Comparison of ENCODE assay signal across 9 cellular contexts in genomic region chr1:220732621-220733020, GRCh38. TPM values are rescaled to one million over a fixed set of nuclear protein-coding genes. Genes with fewer than 3 reads are reported as not detected.
DNase-seq lines count a peak whose midpoint lies in the region; ATAC-seq, FAIRE-seq and TF ChIP-seq lines count a peak whose summit lies in the region.
"Had no signal": no experiment of that assay in that cellular context is flagged by ENCODE, and none has a peak within 500 bp of the region (broad histone marks: within the 10 kb centered on the region; RNA-seq: fewer than 3 reads in every experiment).

No MANE protein-coding gene starts in this region.

- ATAC-seq in T-helper 17 cell (no peak), HepG2 (no peak), upper lobe of right lung (peak; percentile 62)

- peak overlapping the region; percentile 14 for H3K27ac Mint-ChIP-seq in activated T-cell treated with anti-CD3 and anti-CD28 coated beads, Interleukin-2, amount 50 U/mL, for 24 hours
- H3K27ac Mint-ChIP-seq in T-helper 17 cell = peak overlapping the region; percentile 1

- H3K4me2 ChIP-seq in HepG2 (ENCODE audit: low read depth, low read length) = peak overlapping the region; percentile 100

- no peak for FAIRE-seq in HepG2 (lab: Jason Lieb, UNC)

- no peak for TF ChIP-seq POLR2A in HepG2 (IDR thresholded peaks at IDR 0.05; ENCODE audit: insufficient read depth in 1 of 2, low read depth in 2 of 2, low read length in 2 of 2)

- POLR2A ChIA-PET in HepG2 (lab: Yijun Ruan, JAX) = interaction anchor here (1.0 to 3.4 kb wide), 6 partner anchors 16 to 54 kb away, joined by 3 to 59 read pairs (median 10); partner anchors contain the start of genes MTARC1 and MTARC2

- H3K27ac ChIP-seq in HepG2 (ENCODE audit: extremely low read length, insufficient read depth, low read length) = no peak overlapping the region
- H3K27ac ChIP-seq in upper lobe of right lung = peak overlapping the region; percentile 81

- no peak overlapping the region for H2AFZ ChIP-seq in HepG2 (ENCODE audit: low read length)

- H3K79me2 ChIP-seq in HepG2 (ENCODE audit: insufficient read depth, low read length) = no peaks in the 10 kb centered on the region

- TF ChIP-seq EP300 in HepG2 (IDR thresholded peaks at IDR 0.05; ENCODE audit: low read depth in 2 of 2, low read length in 2 of 2) = no peak
- no peak for TF ChIP-seq EP300 in HepG2 (CRISPR knock-in tag; IDR thresholded peaks at IDR 0.05; ENCODE audit: borderline replicate concordance)

- intact Hi-C loops in HepG2 (cut with micrococcal nuclease; ENCODE audit: unreplicated experiment) (loop anchor here (1.0 kb wide), 4 partner anchors 16 to 52 kb away; partner anchors contain the start of genes C1orf115 and MTARC2), upper lobe of right lung (cut with DNase I) (no loop called here)

- no peak for TF ChIP-seq RAD21 in HepG2 (CRISPR knock-in tag; IDR thresholded peaks at IDR 0.05)

- H3K27me3 ChIP-seq in HepG2 (ENCODE audit: control insufficient read depth in 1 of 2, insufficient read depth in 2 of 2, low read length in 2 of 2) = no peaks in the 10 kb centered on the region
- H3K27me3 ChIP-seq in upper lobe of right lung = no peaks in the 10 kb centered on the region

- 89% methylated on average over 7 of the region's 7 CpGs for WGBS in HepG2 (ENCODE audit: low lambda C conversion rate)

- no peaks in the 10 kb centered on the region for H3K36me3 Mint-ChIP-seq in activated T-cell treated with anti-CD3 and anti-CD28 coated beads, Interleukin-2, amount 50 U/mL, for 24 hours (ENCODE audit: low read depth)
- H3K36me3 Mint-ChIP-seq in T-helper 17 cell (ENCODE audit: low read depth) = peaks cover 3% of the 10 kb centered on the region

- no peak overlapping the region for H3K4me3 ChIP-seq in HepG2 (replicated peaks in 1 of 3; ENCODE audit: insufficient read depth in 1 of 3, low read depth in 2 of 3, low read length in 3 of 3)
- H3K4me3 ChIP-seq in upper lobe of right lung = peak overlapping the region; percentile 37

- peaks cover 10% of the 10 kb centered on the region for H3K4me1 Mint-ChIP-seq in activated T-cell treated with anti-CD3 and anti-CD28 coated beads, Interleukin-2, amount 50 U/mL, for 24 hours (ENCODE audit: low read depth)
- peaks cover 23% of the 10 kb centered on the region for H3K4me1 Mint-ChIP-seq in T-helper 17 cell

- no peaks in the 10 kb centered on the region for H3K9me3 ChIP-seq in T-helper 17 cell (ENCODE audit: control insufficient read depth, low read length, poor library complexity, severe bottlenecking)
- H3K9me3 ChIP-seq in HepG2 (ENCODE audit: low read length) = no peaks in the 10 kb centered on the region
- H3K9me3 ChIP-seq in upper lobe of right lung = no peaks in the 10 kb centered on the region

- no peak overlapping the region for H3K4me3 Mint-ChIP-seq in activated T-cell treated with anti-CD3 and anti-CD28 coated beads, Interleukin-2, amount 50 U/mL, for 24 hours
- peak overlapping the region; percentile 33 for H3K4me3 Mint-ChIP-seq in T-helper 17 cell

- H3K4me1 ChIP-seq in HepG2 (ENCODE audit: insufficient read depth, low read length) = peaks cover 31% of the 10 kb centered on the region
- H3K4me1 ChIP-seq in upper lobe of right lung = peaks cover 14% of the 10 kb centered on the region

- no peaks in the 10 kb centered on the region for H4K20me1 ChIP-seq in HepG2 (ENCODE audit: insufficient read depth, low read length)

- TF ChIP-seq CTCF in HepG2 (CRISPR knock-in tag; IDR thresholded peaks at IDR 0.05) (no peak), upper lobe of right lung (IDR thresholded peaks at IDR 0.05) (no peak)

- in situ Hi-C loops in HepG2 (cut with HindIII; ENCODE audit: extremely low pct_ligation_motif_present, low pct_unique_long_range_greater_than_20kb) = loop anchor here (5.0 kb wide), 1 partner anchor 35 kb away; no protein-coding TSS in a partner anchor

- no peak for DNase-seq in activated T-cell treated with anti-CD3 and anti-CD28 coated beads, Interleukin-2, amount 50 U/mL, for 24 hours
- DNase-seq in activated T-cell treated with anti-CD3 and anti-CD28 coated beads for 4 hours = no peak
- DNase-seq in T-helper 17 cell = no peak
- DNase-seq in HepG2 (ENCODE audit: low spot score) = no peak
- no peak for DNase-seq in upper lobe of right lung
- no peak for DNase-seq in amniotic stem cell (lab: John Stamatoyannopoulos, UW)
- DNase-seq in SK-N-DZ (ENCODE audit: low spot score) = no peak
- DNase-seq in NCI-H510A treated with DMSO at 0.1 percent for 48 hours (lab: John Stamatoyannopoulos, UW) = no peak

- CTCF ChIA-PET in HepG2 (lab: Yijun Ruan, JAX; ENCODE audit: low intra/inter-chr PET ratio, low total read pairs) = interaction anchor here (1.6 to 3.0 kb wide), 4 partner anchors 15 to 52 kb away, joined by 5 to 33 read pairs (median 15); partner anchors contain the start of genes C1orf115 and MTARC2

- BruUV-seq in HepG2 (replicated peaks; lab: Mats Ljungman, UMichigan) = no TSS peak

- no peaks in the 10 kb centered on the region for H3K9me3 Mint-ChIP-seq in activated T-cell treated with anti-CD3 and anti-CD28 coated beads, Interleukin-2, amount 50 U/mL, for 24 hours

- no peaks in the 10 kb centered on the region for H3K27me3 Mint-ChIP-seq in activated T-cell treated with anti-CD3 and anti-CD28 coated beads, Interleukin-2, amount 50 U/mL, for 24 hours
- H3K27me3 Mint-ChIP-seq in T-helper 17 cell = peaks cover 4% of the 10 kb centered on the region

- no peak overlapping the region for H3K9ac ChIP-seq in HepG2 (ENCODE audit: insufficient read depth, low read depth, low read length)

- H3K36me3 ChIP-seq in HepG2 (replicated peaks in 1 of 2; ENCODE audit: control insufficient read depth in 1 of 2, insufficient read depth in 2 of 2, low read length in 2 of 2) (no peaks in the 10 kb centered on the region), upper lobe of right lung (no peaks in the 10 kb centered on the region)

RNA-seq across cellular contexts. Expression of gene MTARC2, which starts 15.5 kb away (rescaled TPM):
- total RNA-seq in T-helper 17 cell (under 1 TPM in 1 of 2 donors, not detected in 1; 0.72 TPM), HepG2 (2016; rRNA removed; fragmentation: Illumina TruSeq; extraction: Trizol) (4.7 and 10.1 TPM in 2 replicates), upper lobe of right lung (58.6 TPM)
- total RNA-seq in HepG2 (2016; cell fraction: cytosol; rRNA removed; fragmentation: Illumina TruSeq; extraction: Trizol; ENCODE audit: low read depth) = 3.8 and 5.3 TPM in 2 replicates
- total RNA-seq in HepG2 (2016; cell fraction: insoluble cytoplasmic fraction; rRNA removed; fragmentation: Illumina TruSeq; extraction: Trizol) = 5.8 and 12.4 TPM in 2 replicates
- 3.3 and 3.6 TPM in 2 replicates for total RNA-seq in HepG2 (2016; cell fraction: membrane; rRNA removed; fragmentation: Illumina TruSeq; extraction: Trizol)
- 12.5 and 15.1 TPM in 2 replicates for total RNA-seq in HepG2 (2016; cell fraction: nucleus; rRNA removed; fragmentation: Illumina TruSeq; extraction: Trizol)
- 8.5 and 13.6 TPM in 2 replicates for polyA plus RNA-seq in HepG2 (2011; rRNA removed)
- 4.1 and 4.6 TPM in 2 replicates for polyA plus RNA-seq in HepG2 (2011; cell fraction: cytosol; rRNA removed)
- 31.2 and 40.2 TPM in 2 replicates for polyA plus RNA-seq in HepG2 (2011; cell fraction: nucleus; rRNA removed)
- 7.1 and 10.6 TPM in 2 replicates for polyA plus RNA-seq in HepG2 (2012)
- polyA plus RNA-seq in HepG2 (2016; cell fraction: cytosol; fragmentation: Illumina TruSeq; extraction: Trizol; ENCODE audit: low read depth) = 0.75 and 1.5 TPM in 2 replicates
- polyA plus RNA-seq in HepG2 (2016; cell fraction: insoluble cytoplasmic fraction; fragmentation: Illumina TruSeq; extraction: Trizol; ENCODE audit: low read depth) = 5.2 and 6.9 TPM in 2 replicates
- polyA plus RNA-seq in HepG2 (2016; cell fraction: membrane; fragmentation: Illumina TruSeq; extraction: Trizol; ENCODE audit: low read depth) = 1.3 and 2.5 TPM in 2 replicates
- polyA plus RNA-seq in HepG2 (2016; cell fraction: nucleus; fragmentation: Illumina TruSeq; extraction: Trizol; ENCODE audit: insufficient read depth, low read depth) = 31.0 and 32.3 TPM in 2 replicates
- 11.1 and 13.8 TPM in 2 replicates for polyA minus RNA-seq in HepG2 (2011; rRNA and poly(A)+ RNA removed; ENCODE audit: low replicate concordance)
- 4.9 and 5.2 TPM in 2 replicates for polyA minus RNA-seq in HepG2 (2011; cell fraction: cytosol; rRNA and poly(A)+ RNA removed)
- polyA minus RNA-seq in HepG2 (2011; cell fraction: nucleus; rRNA and poly(A)+ RNA removed) = 15.8 and 19.9 TPM in 2 replicates
- polyA plus RNA-seq in SK-N-DZ (2014; cell fraction: cytosol; rRNA removed) = not detected in 2 replicates
- not detected in 2 replicates for polyA plus RNA-seq in SK-N-DZ (2014; cell fraction: nucleus; rRNA removed)
- polyA plus RNA-seq: neural cell had no signal

RNA-seq across cellular contexts. Expression of gene C1orf115, which starts 42.5 kb away (rescaled TPM):
- total RNA-seq in T-helper 17 cell (1 to 10 TPM in 1 of 2 donors, under 1 TPM in 1; 0.50 to 2.1 TPM), HepG2 (2016; rRNA removed; fragmentation: Illumina TruSeq; extraction: Trizol) (85.9 and 86.7 TPM in 2 replicates), upper lobe of right lung (35.3 TPM)
- total RNA-seq in HepG2 (2016; cell fraction: cytosol; rRNA removed; fragmentation: Illumina TruSeq; extraction: Trizol; ENCODE audit: low read depth) = 13.1 and 13.7 TPM in 2 replicates
- 83.6 and 85.7 TPM in 2 replicates for total RNA-seq in HepG2 (2016; cell fraction: insoluble cytoplasmic fraction; rRNA removed; fragmentation: Illumina TruSeq; extraction: Trizol)
- total RNA-seq in HepG2 (2016; cell fraction: membrane; rRNA removed; fragmentation: Illumina TruSeq; extraction: Trizol) = 59.6 and 65.3 TPM in 2 replicates
- 36.7 and 42.7 TPM in 2 replicates for total RNA-seq in HepG2 (2016; cell fraction: nucleus; rRNA removed; fragmentation: Illumina TruSeq; extraction: Trizol)
- 25.2 and 30.9 TPM in 2 replicates for polyA plus RNA-seq in HepG2 (2011; rRNA removed)
- polyA plus RNA-seq in HepG2 (2011; cell fraction: cytosol; rRNA removed) = 27.9 and 36.1 TPM in 2 replicates
- polyA plus RNA-seq in HepG2 (2011; cell fraction: nucleus; rRNA removed) = 10.3 and 15.5 TPM in 2 replicates
- polyA plus RNA-seq in HepG2 (2012) = 25.0 and 26.1 TPM in 2 replicates
- 8.3 and 8.7 TPM in 2 replicates for polyA plus RNA-seq in HepG2 (2016; cell fraction: cytosol; fragmentation: Illumina TruSeq; extraction: Trizol; ENCODE audit: low read depth)
- polyA plus RNA-seq in HepG2 (2016; cell fraction: insoluble cytoplasmic fraction; fragmentation: Illumina TruSeq; extraction: Trizol; ENCODE audit: low read depth) = 89.4 and 93.3 TPM in 2 replicates
- 38.6 and 42.0 TPM in 2 replicates for polyA plus RNA-seq in HepG2 (2016; cell fraction: membrane; fragmentation: Illumina TruSeq; extraction: Trizol; ENCODE audit: low read depth)
- polyA plus RNA-seq in HepG2 (2016; cell fraction: nucleus; fragmentation: Illumina TruSeq; extraction: Trizol; ENCODE audit: insufficient read depth, low read depth) = 58.5 and 59.9 TPM in 2 replicates
- 26.7 TPM in 1 of 2 replicates, not detected in the other for polyA minus RNA-seq in HepG2 (2011; rRNA and poly(A)+ RNA removed; ENCODE audit: low replicate concordance)
- 14.8 and 19.3 TPM in 2 replicates for polyA minus RNA-seq in HepG2 (2011; cell fraction: cytosol; rRNA and poly(A)+ RNA removed)
- 8.0 and 10.9 TPM in 2 replicates for polyA minus RNA-seq in HepG2 (2011; cell fraction: nucleus; rRNA and poly(A)+ RNA removed)
- 0.29 and 0.66 TPM in 2 replicates for polyA plus RNA-seq in SK-N-DZ (2014; cell fraction: cytosol; rRNA removed)
- polyA plus RNA-seq in SK-N-DZ (2014; cell fraction: nucleus; rRNA removed) = 0.10 and 0.11 TPM in 2 replicates

RNA-seq across cellular contexts. Expression of gene MTARC1, which starts 54.1 kb away (rescaled TPM):
- total RNA-seq in T-helper 17 cell = under 1 TPM in 1 of 2 donors, not detected in 1; 0.75 TPM
- total RNA-seq in HepG2 (2016; rRNA removed; fragmentation: Illumina TruSeq; extraction: Trizol) = 64.2 and 106 TPM in 2 replicates
- 38.0 and 39.6 TPM in 2 replicates for total RNA-seq in HepG2 (2016; cell fraction: cytosol; rRNA removed; fragmentation: Illumina TruSeq; extraction: Trizol; ENCODE audit: low read depth)
- total RNA-seq in HepG2 (2016; cell fraction: insoluble cytoplasmic fraction; rRNA removed; fragmentation: Illumina TruSeq; extraction: Trizol) = 66.5 and 107 TPM in 2 replicates
- total RNA-seq in HepG2 (2016; cell fraction: membrane; rRNA removed; fragmentation: Illumina TruSeq; extraction: Trizol) = 79.2 and 83.1 TPM in 2 replicates
- 83.0 and 88.1 TPM in 2 replicates for total RNA-seq in HepG2 (2016; cell fraction: nucleus; rRNA removed; fragmentation: Illumina TruSeq; extraction: Trizol)
- 14.5 and 19.4 TPM in 2 replicates for polyA plus RNA-seq in HepG2 (2011; rRNA removed)
- polyA plus RNA-seq in HepG2 (2011; cell fraction: cytosol; rRNA removed) = 12.9 and 14.1 TPM in 2 replicates
- 13.7 and 15.3 TPM in 2 replicates for polyA plus RNA-seq in HepG2 (2011; cell fraction: nucleus; rRNA removed)
- polyA plus RNA-seq in HepG2 (2012) = 25.7 and 31.2 TPM in 2 replicates
- polyA plus RNA-seq in HepG2 (2016; cell fraction: cytosol; fragmentation: Illumina TruSeq; extraction: Trizol; ENCODE audit: low read depth) = 34.9 and 40.2 TPM in 2 replicates
- 65.6 and 68.7 TPM in 2 replicates for polyA plus RNA-seq in HepG2 (2016; cell fraction: insoluble cytoplasmic fraction; fragmentation: Illumina TruSeq; extraction: Trizol; ENCODE audit: low read depth)
- polyA plus RNA-seq in HepG2 (2016; cell fraction: membrane; fragmentation: Illumina TruSeq; extraction: Trizol; ENCODE audit: low read depth) = 63.9 and 64.4 TPM in 2 replicates
- 147 and 150 TPM in 2 replicates for polyA plus RNA-seq in HepG2 (2016; cell fraction: nucleus; fragmentation: Illumina TruSeq; extraction: Trizol; ENCODE audit: insufficient read depth, low read depth)
- polyA minus RNA-seq in HepG2 (2011; rRNA and poly(A)+ RNA removed; ENCODE audit: low replicate concordance) = 11.9 and 104 TPM in 2 replicates
- 11.5 and 17.2 TPM in 2 replicates for polyA minus RNA-seq in HepG2 (2011; cell fraction: cytosol; rRNA and poly(A)+ RNA removed)
- polyA minus RNA-seq in HepG2 (2011; cell fraction: nucleus; rRNA and poly(A)+ RNA removed) = 12.9 and 14.5 TPM in 2 replicates
- total RNA-seq in upper lobe of right lung = 25.2 TPM
- polyA plus RNA-seq in SK-N-DZ (2014; cell fraction: cytosol; rRNA removed) = 22.1 and 22.3 TPM in 2 replicates
- polyA plus RNA-seq in SK-N-DZ (2014; cell fraction: nucleus; rRNA removed) = 26.3 and 27.9 TPM in 2 replicates

Comparison
In these comparisons a context has a peak if more than half of its experiments do, and no peak if none do; other contexts are left out.
1. RNA of gene C1orf115, which starts 42.5 kb away (total RNA-seq): 13.1 to 86.7 TPM in HepG2 and 35.3 TPM in upper lobe of right lung (single experiment); 0.50 to 2.1 TPM in T-helper 17 cell; every median in the first group is over 4 times any median in the second.
2. RNA of gene MTARC1, which starts 54.1 kb away (total RNA-seq): 38.0 to 107 TPM in HepG2 and 25.2 TPM in upper lobe of right lung (single experiment); 0.75 TPM in T-helper 17 cell; every median in the first group is over 10 times any median in the second.